Comparison of ENCODE assay signal across 20 cellular contexts in genomic region chr6:106773956-106774629, GRCh38.
DNase-seq lines count a peak whose midpoint lies in the region; ATAC-seq and TF ChIP-seq lines count a peak whose summit lies in the region.
"Had no signal": no experiment of that assay in that cellular context is flagged by ENCODE, and none has a peak within 500 bp of the region (broad histone marks: within the 10 kb centered on the region; RNA-seq: fewer than 3 reads in every experiment).

No MANE protein-coding gene starts in this region.

- DNase-seq in GM23338 (ENCODE audit: low spot score) (no peak), fibroblast of the conjunctiva (ENCODE audit: low read depth) (peak; percentile 50), prostate gland (ENCODE audit: low spot score) (no peak), NCI-H1105 (lab: John Stamatoyannopoulos, UW) (no peak)
- DNase-seq in activated naive CD4-positive, alpha-beta T cell treated with anti-CD3 and anti-CD28 coated beads, Interleukin-2, amount 50 U/mL, for 16 hours = no peak
- no peak for DNase-seq in stimulated activated CD4-positive, alpha-beta T cell treated with anti-CD3 and anti-CD28 coated beads, Interleukin-2, amount 100 ng/mL, for 48 hours
- DNase-seq: activated CD4-positive, alpha-beta T cell treated with anti-CD3 and anti-CD28 coated beads, Interleukin-2, amount 10 ng/mL, durations not matched to agents 7 days and 5 days; activated CD8-positive, alpha-beta memory T cell treated with anti-CD3 and anti-CD28 coated beads, Interleukin-2, amount 10 ng/mL, durations not matched to agents 7 days and 5 days; effector memory CD4-positive, alpha-beta T cell; HFFc6; naive thymus-derived CD8-positive, alpha-beta T cell; NCI-H1092; Peyer's patch; sigmoid colon; SJCRH30; uterus had no signal

- peaks cover 4% of the 10 kb centered on the region; the same call in 1 of the 2 replicates for H3K9me2 ChIP-seq in GM23338 (ENCODE audit: insufficient read depth)

- peaks cover 14% of the 10 kb centered on the region for H3K4me1 Mint-ChIP-seq in GM23338
- H3K4me1 Mint-ChIP-seq: activated CD4-positive, alpha-beta T cell treated with anti-CD3 and anti-CD28 coated beads, Interleukin-2, amount 10 ng/mL, durations not matched to agents 7 days and 5 days; activated CD8-positive, alpha-beta memory T cell treated with anti-CD3 and anti-CD28 coated beads, Interleukin-2, amount 10 ng/mL, durations not matched to agents 7 days and 5 days; CD14-positive monocyte; naive thymus-derived CD8-positive, alpha-beta T cell had no signal

- H3K36me3 Mint-ChIP-seq in GM23338 (ENCODE audit: low read depth) = peaks cover 19% of the 10 kb centered on the region
- H3K36me3 Mint-ChIP-seq: activated CD8-positive, alpha-beta memory T cell treated with anti-CD3 and anti-CD28 coated beads, Interleukin-2, amount 10 ng/mL, durations not matched to agents 7 days and 5 days; CD14-positive monocyte had no signal

- no peaks in the 10 kb centered on the region for H3K79me2 ChIP-seq in GM23338 (replicated peaks; ENCODE audit: insufficient read depth)

- H3K27me3 Mint-ChIP-seq in GM23338 (ENCODE audit: insufficient read depth, low read depth, poor library complexity) = no peaks in the 10 kb centered on the region

- peaks cover 32% of the 10 kb centered on the region for H3K9me3 Mint-ChIP-seq in GM23338

- no peak overlapping the region for H3K4me3 Mint-ChIP-seq in GM23338
- H3K4me3 Mint-ChIP-seq: activated CD4-positive, alpha-beta T cell treated with anti-CD3 and anti-CD28 coated beads, Interleukin-2, amount 10 ng/mL, durations not matched to agents 7 days and 5 days; activated CD8-positive, alpha-beta memory T cell treated with anti-CD3 and anti-CD28 coated beads, Interleukin-2, amount 10 ng/mL, durations not matched to agents 7 days and 5 days; CD14-positive monocyte; HFFc6; naive thymus-derived CD8-positive, alpha-beta T cell had no signal

- no peaks in the 10 kb centered on the region for H3K9me3 ChIP-seq in prostate gland
- H3K9me3 ChIP-seq: uterus had no signal

- H3K27ac Mint-ChIP-seq in GM23338 = no peak overlapping the region
- H3K27ac Mint-ChIP-seq: activated CD4-positive, alpha-beta T cell treated with anti-CD3 and anti-CD28 coated beads, Interleukin-2, amount 10 ng/mL, durations not matched to agents 7 days and 5 days; activated CD8-positive, alpha-beta memory T cell treated with anti-CD3 and anti-CD28 coated beads, Interleukin-2, amount 10 ng/mL, durations not matched to agents 7 days and 5 days; activated naive CD4-positive, alpha-beta T cell treated with anti-CD3 and anti-CD28 coated beads, Interleukin-2, amount 50 U/mL, for 72 hours; CD14-positive monocyte; HFFc6 had no signal

- WGBS in prostate gland = 40% methylated on average over 8 of the region's 8 CpGs

- TF ChIP-seq CTCF in GM23338 (conservative IDR thresholded peaks at IDR 0.05; ENCODE audit: low read depth in 2 of 2) (no peak), VCaP (conservative IDR thresholded peaks at IDR 0.05) (no peak), prostate gland (IDR thresholded peaks at IDR 0.05) (no peak)

- no peak overlapping the region for H3K4me2 ChIP-seq in GM23338

- intact Hi-C loops in prostate gland (cut with DNase I) = no loop called here

- peaks cover 8% of the 10 kb centered on the region for H3K36me3 ChIP-seq in GM23338 (ENCODE audit: insufficient read depth)
- H3K36me3 ChIP-seq in prostate gland = no peaks in the 10 kb centered on the region
- H3K36me3 ChIP-seq: Peyer's patch, sigmoid colon, SJCRH30, uterus had no signal

- H3K4me3 ChIP-seq in GM23338 (no peak overlapping the region), prostate gland (no peak overlapping the region)
- H3K4me3 ChIP-seq: Peyer's patch, sigmoid colon, SJCRH30, uterus had no signal

- ATAC-seq in GM23338 (no peak), HG02970 (IDR thresholded peaks at IDR 0.05; ENCODE audit: low FRiP score, unreplicated experiment) (no peak)
- ATAC-seq: activated CD8-positive, alpha-beta memory T cell treated with anti-CD3 and anti-CD28 coated beads, Interleukin-2, amount 10 ng/mL, durations not matched to agents 7 days and 5 days; activated naive CD4-positive, alpha-beta T cell treated with anti-CD3 and anti-CD28 coated beads, Interleukin-2, amount 50 U/mL, for 72 hours; naive thymus-derived CD8-positive, alpha-beta T cell had no signal

- H3K27me3 ChIP-seq in GM23338 (ENCODE audit: insufficient read depth) = no peaks in the 10 kb centered on the region
- no peaks in the 10 kb centered on the region for H3K27me3 ChIP-seq in prostate gland (replicated peaks; ENCODE audit: insufficient read depth)
- H3K27me3 ChIP-seq: Peyer's patch, sigmoid colon, SJCRH30, uterus had no signal

- no peak for TF ChIP-seq POLR2A in prostate gland (IDR thresholded peaks at IDR 0.05)

- H3K27ac ChIP-seq in GM23338 (ENCODE audit: low read depth) (no peak overlapping the region), VCaP (peak overlapping the region; percentile 72), prostate gland (peak overlapping the region; percentile 28 to 40)
- H3K27ac ChIP-seq: Peyer's patch, sigmoid colon, SJCRH30, uterus had no signal

- peak overlapping the region; percentile 86 for H2AFZ ChIP-seq in GM23338

- H3K4me1 ChIP-seq in GM23338 (ENCODE audit: insufficient read depth) (peaks cover 11% of the 10 kb centered on the region; the same call in 1 of the 2 replicates), prostate gland (replicated peaks) (no peaks in the 10 kb centered on the region)
- H3K4me1 ChIP-seq: Peyer's patch, sigmoid colon, SJCRH30, uterus had no signal

- no peaks in the 10 kb centered on the region for H4K20me1 ChIP-seq in GM23338 (replicated peaks; ENCODE audit: insufficient read depth)

- no peaks in the 10 kb centered on the region for H3F3A ChIP-seq in GM23338 (replicated peaks; ENCODE audit: low read depth)

TF ChIP-seq in GM23338, 12 proteins besides CTCF, POLR2A, EP300 and RAD21 (continues in another document):
- TF ChIP-seq, protein P1, sequence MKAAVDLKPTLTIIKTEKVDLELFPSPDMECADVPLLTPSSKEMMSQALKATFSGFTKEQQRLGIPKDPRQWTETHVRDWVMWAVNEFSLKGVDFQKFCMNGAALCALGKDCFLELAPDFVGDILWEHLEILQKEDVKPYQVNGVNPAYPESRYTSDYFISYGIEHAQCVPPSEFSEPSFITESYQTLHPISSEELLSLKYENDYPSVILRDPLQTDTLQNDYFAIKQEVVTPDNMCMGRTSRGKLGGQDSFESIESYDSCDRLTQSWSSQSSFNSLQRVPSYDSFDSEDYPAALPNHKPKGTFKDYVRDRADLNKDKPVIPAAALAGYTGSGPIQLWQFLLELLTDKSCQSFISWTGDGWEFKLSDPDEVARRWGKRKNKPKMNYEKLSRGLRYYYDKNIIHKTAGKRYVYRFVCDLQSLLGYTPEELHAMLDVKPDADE (IDR thresholded peaks at IDR 0.05) = no peak
- TF ChIP-seq NANOG (IDR thresholded peaks at IDR 0.05; ENCODE audit: borderline replicate concordance) (no peak), EZH2 (IDR thresholded peaks at IDR 0.05; ENCODE audit: low read depth, unreplicated experiment) (no peak)
